In genomic region chr10:12340371-12340770, GRCh38 we compare ENCODE assay signal across 1 cellular context.
TF ChIP-seq lines count a peak whose summit lies in the region.

No MANE protein-coding gene starts in this region.

TF ChIP-seq in GM23338, 12 proteins besides CTCF, POLR2A, EP300 and RAD21 (continued from another document):
- no peak for TF ChIP-seq ZNF462 (CRISPR knock-in tag; IDR thresholded peaks at IDR 0.05)
- no peak for TF ChIP-seq EZH2phosphoT487 (IDR thresholded peaks at IDR 0.05; ENCODE audit: unreplicated experiment)
- TF ChIP-seq NANOG (IDR thresholded peaks at IDR 0.05; ENCODE audit: borderline replicate concordance), result no peak
- TF ChIP-seq JUNB (IDR thresholded peaks at IDR 0.05; ENCODE audit: unreplicated experiment), result no peak
- TF ChIP-seq, protein P1, sequence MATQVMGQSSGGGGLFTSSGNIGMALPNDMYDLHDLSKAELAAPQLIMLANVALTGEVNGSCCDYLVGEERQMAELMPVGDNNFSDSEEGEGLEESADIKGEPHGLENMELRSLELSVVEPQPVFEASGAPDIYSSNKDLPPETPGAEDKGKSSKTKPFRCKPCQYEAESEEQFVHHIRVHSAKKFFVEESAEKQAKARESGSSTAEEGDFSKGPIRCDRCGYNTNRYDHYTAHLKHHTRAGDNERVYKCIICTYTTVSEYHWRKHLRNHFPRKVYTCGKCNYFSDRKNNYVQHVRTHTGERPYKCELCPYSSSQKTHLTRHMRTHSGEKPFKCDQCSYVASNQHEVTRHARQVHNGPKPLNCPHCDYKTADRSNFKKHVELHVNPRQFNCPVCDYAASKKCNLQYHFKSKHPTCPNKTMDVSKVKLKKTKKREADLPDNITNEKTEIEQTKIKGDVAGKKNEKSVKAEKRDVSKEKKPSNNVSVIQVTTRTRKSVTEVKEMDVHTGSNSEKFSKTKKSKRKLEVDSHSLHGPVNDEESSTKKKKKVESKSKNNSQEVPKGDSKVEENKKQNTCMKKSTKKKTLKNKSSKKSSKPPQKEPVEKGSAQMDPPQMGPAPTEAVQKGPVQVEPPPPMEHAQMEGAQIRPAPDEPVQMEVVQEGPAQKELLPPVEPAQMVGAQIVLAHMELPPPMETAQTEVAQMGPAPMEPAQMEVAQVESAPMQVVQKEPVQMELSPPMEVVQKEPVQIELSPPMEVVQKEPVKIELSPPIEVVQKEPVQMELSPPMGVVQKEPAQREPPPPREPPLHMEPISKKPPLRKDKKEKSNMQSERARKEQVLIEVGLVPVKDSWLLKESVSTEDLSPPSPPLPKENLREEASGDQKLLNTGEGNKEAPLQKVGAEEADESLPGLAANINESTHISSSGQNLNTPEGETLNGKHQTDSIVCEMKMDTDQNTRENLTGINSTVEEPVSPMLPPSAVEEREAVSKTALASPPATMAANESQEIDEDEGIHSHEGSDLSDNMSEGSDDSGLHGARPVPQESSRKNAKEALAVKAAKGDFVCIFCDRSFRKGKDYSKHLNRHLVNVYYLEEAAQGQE (IDR thresholded peaks at IDR 0.05; ENCODE audit: unreplicated experiment), result no peak
- TF ChIP-seq CREB1 (CRISPR knock-in tag; IDR thresholded peaks at IDR 0.05; ENCODE audit: low read depth), result no peak
- TF ChIP-seq ZNF114 (CRISPR knock-in tag; IDR thresholded peaks at IDR 0.05), result no peak
- no peak for TF ChIP-seq ETS1 (IDR thresholded peaks at IDR 0.05)
